In the genomic region with DNA sequence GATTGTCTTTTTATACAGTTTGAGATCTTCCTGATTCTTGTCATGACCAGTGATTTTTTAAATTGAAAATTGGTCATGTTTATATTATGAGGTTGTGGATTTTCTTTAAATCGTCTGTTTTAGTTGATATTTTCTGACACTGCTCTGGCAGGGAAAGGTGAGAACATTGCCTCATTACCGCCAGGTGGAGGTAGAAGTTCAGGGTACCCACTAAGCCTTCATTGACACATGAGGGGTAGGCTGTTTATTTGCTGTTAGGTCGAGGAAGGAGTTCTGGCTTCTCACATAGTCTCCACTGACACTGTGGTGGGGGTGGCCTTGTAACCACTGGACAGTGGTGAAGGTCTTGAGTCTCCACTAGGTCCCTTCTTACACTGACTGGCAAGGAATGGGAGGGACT, we compare ENCODE assay signal across 17 cellular contexts.
"Had no signal": no experiment of that assay in that cellular context is flagged by ENCODE, and none has a peak within 500 bp of the region (broad histone marks: within the 10 kb centered on the region; RNA-seq: fewer than 3 reads in every experiment).

No MANE protein-coding gene starts in this region.

- H3K9me3 ChIP-seq: gastroesophageal sphincter, left ventricle myocardium inferior, mucosa of descending colon, pancreas, thoracic aorta, upper lobe of right lung had no signal

- H3K4me1 ChIP-seq: gastroesophageal sphincter, left ventricle myocardium inferior, pancreas, upper lobe of right lung had no signal

- H3K4me3 ChIP-seq: gastroesophageal sphincter, left ventricle myocardium inferior, mucosa of descending colon, pancreas, thoracic aorta, upper lobe of right lung had no signal

- H3K27ac ChIP-seq: brain microvascular endothelial cell, gastroesophageal sphincter, left ventricle myocardium inferior, pancreas, thoracic aorta, upper lobe of right lung had no signal

- H3K9me3 Mint-ChIP-seq: T-helper 2 cell treated with Interferon-gamma antibody and Interleukin-4, amounts not matched to agents 5 μg/mL and 100 μg/mL, for 36 hours had no signal

- H3K4me1 Mint-ChIP-seq: naive thymus-derived CD4-positive, alpha-beta T cell had no signal

- H3K27ac Mint-ChIP-seq: naive thymus-derived CD4-positive, alpha-beta T cell; T-helper 2 cell treated with Interferon-gamma antibody and Interleukin-4, amounts not matched to agents 5 μg/mL and 100 μg/mL, for 36 hours had no signal

- H3K36me3 Mint-ChIP-seq: naive thymus-derived CD4-positive, alpha-beta T cell had no signal

- H3K4me3 Mint-ChIP-seq: naive thymus-derived CD4-positive, alpha-beta T cell; T-helper 2 cell treated with Interferon-gamma antibody and Interleukin-4, amounts not matched to agents 5 μg/mL and 100 μg/mL, for 36 hours had no signal

- H3K36me3 ChIP-seq: brain microvascular endothelial cell, gastroesophageal sphincter, left ventricle myocardium inferior, pancreas, thoracic aorta, upper lobe of right lung had no signal

- ATAC-seq: activated CD4-positive, CD25-positive, alpha-beta regulatory T cell treated with anti-CD3 and anti-CD28 coated beads, Interleukin-2, amount 50 U/mL, for 24 hours; gastroesophageal sphincter; mucosa of descending colon; naive thymus-derived CD4-positive, alpha-beta T cell; pancreas; upper lobe of right lung had no signal

- DNase-seq: activated CD4-positive, alpha-beta T cell treated with anti-CD3 and anti-CD28 coated beads, Interleukin-2, amount 50 U/mL, for 1 hour; activated naive CD4-positive, alpha-beta T cell; anterior cingulate cortex; brain microvascular endothelial cell; cerebellar nuclear complex; effector memory CD4-positive, alpha-beta T cell; erythroblast; left ventricle myocardium inferior; mucosa of descending colon; naive thymus-derived CD4-positive, alpha-beta T cell; pancreas; stimulated activated CD4-positive, alpha-beta T cell treated with anti-CD3 and anti-CD28 coated beads, Interleukin-1b, Interleukin-23, amount 100 ng/mL, for 48 hours; upper lobe of right lung had no signal

- H3K27me3 ChIP-seq: brain microvascular endothelial cell, gastroesophageal sphincter, upper lobe of right lung had no signal
